Comparison of ENCODE assay signal across 1 cellular context in the genomic region with DNA sequence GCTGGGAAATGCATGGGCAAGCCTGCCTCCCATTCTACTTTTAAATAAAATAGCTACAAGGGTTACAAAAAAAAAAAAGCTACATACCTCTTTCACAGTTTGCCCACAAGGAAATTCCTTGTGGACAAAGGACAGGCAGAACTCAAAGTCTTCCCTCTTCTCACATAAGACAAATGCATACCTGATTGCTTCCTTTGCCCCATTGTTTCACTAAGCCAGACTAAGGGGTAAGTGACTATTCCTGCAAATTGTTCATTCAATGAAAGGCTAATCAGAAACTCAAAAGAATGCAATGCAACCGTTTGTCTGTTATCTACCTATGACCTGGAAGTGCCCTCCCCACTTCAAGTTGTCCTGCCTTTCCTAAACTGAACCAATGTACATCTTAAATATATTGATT.
TF ChIP-seq lines count a peak whose summit lies in the region.

No MANE protein-coding gene starts in this region.

TF ChIP-seq in WTC11, 78 proteins besides CTCF, POLR2A, EP300 and RAD21 (continued from another document):
- TF ChIP-seq USF2 (CRISPR knock-in tag; IDR thresholded peaks at IDR 0.05) (no peak), ZNF317 (CRISPR knock-in tag; IDR thresholded peaks at IDR 0.05; ENCODE audit: borderline replicate concordance, low read depth) (no peak), FOXK1 (CRISPR knock-in tag; IDR thresholded peaks at IDR 0.05) (no peak), E2F5 (CRISPR knock-in tag; IDR thresholded peaks at IDR 0.05) (no peak), FOXP1 (CRISPR knock-in tag; IDR thresholded peaks at IDR 0.05; ENCODE audit: borderline replicate concordance) (no peak)
- TF ChIP-seq, protein P1, sequence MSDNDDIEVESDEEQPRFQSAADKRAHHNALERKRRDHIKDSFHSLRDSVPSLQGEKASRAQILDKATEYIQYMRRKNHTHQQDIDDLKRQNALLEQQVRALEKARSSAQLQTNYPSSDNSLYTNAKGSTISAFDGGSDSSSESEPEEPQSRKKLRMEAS (CRISPR knock-in tag; IDR thresholded peaks at IDR 0.05): no peak
- TF ChIP-seq, protein P2, sequence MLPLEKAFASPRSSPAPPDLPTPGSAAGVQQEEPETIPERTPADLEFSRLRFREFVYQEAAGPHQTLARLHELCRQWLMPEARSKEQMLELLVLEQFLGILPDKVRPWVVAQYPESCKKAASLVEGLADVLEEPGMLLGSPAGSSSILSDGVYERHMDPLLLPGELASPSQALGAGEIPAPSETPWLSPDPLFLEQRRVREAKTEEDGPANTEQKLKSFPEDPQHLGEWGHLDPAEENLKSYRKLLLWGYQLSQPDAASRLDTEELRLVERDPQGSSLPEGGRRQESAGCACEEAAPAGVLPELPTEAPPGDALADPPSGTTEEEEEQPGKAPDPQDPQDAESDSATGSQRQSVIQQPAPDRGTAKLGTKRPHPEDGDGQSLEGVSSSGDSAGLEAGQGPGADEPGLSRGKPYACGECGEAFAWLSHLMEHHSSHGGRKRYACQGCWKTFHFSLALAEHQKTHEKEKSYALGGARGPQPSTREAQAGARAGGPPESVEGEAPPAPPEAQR (CRISPR knock-in tag; IDR thresholded peaks at IDR 0.05): no peak
